ENCODE assay signal across 19 cellular contexts in genomic region chr18:3827236-3827635, GRCh38.
"Had no signal": no experiment of that assay in that cellular context is flagged by ENCODE, and none has a peak within 500 bp of the region (broad histone marks: within the 10 kb centered on the region; RNA-seq: fewer than 3 reads in every experiment).

No MANE protein-coding gene starts in this region.

- H3K9me3 ChIP-seq: body of pancreas, colonic mucosa, esophagus muscularis mucosa, right lobe of liver, stomach had no signal

- H3K4me1 ChIP-seq: body of pancreas, colonic mucosa, esophagus muscularis mucosa, right lobe of liver, stomach had no signal

- H3K27me3 ChIP-seq: body of pancreas, colonic mucosa, esophagus muscularis mucosa, right lobe of liver, stomach had no signal

- H3K27ac ChIP-seq: body of pancreas, colonic mucosa, esophagus muscularis mucosa, right lobe of liver, stomach had no signal

- DNase-seq: activated CD4-positive, alpha-beta T cell treated with anti-CD3 and anti-CD28 coated beads, Interleukin-2, amount 10 ng/mL, durations not matched to agents 24 days and 14 days; activated CD4-positive, CD25-positive, alpha-beta regulatory T cell; activated CD8-positive, alpha-beta memory T cell treated with anti-CD3 and anti-CD28 coated beads, Interleukin-2, amount 50 U/mL, for 4 hours; activated CD8-positive, alpha-beta T cell treated with anti-CD3 and anti-CD28 coated beads, Interleukin-2, amount 10 ng/mL, durations not matched to agents 7 days and 5 days; activated gamma-delta T cell; activated T-cell treated with anti-CD3 and anti-CD28 coated beads, Interleukin-2, amount 50 U/mL, for 72 hours; amniotic stem cell; body of pancreas; central memory CD4-positive, alpha-beta T cell; colonic mucosa; glutamatergic neuron; kidney glomerular epithelial cell; left ventricle myocardium superior; mesendoderm; right lobe of liver; stomach had no signal

- H3K36me3 ChIP-seq: colonic mucosa, esophagus muscularis mucosa, right lobe of liver, stomach had no signal

- FAIRE-seq: TTC549 had no signal

- H3K4me3 ChIP-seq: body of pancreas, colonic mucosa, esophagus muscularis mucosa, right lobe of liver, stomach had no signal

- ATAC-seq: activated CD8-positive, alpha-beta T cell treated with anti-CD3 and anti-CD28 coated beads, Interleukin-2, amount 10 ng/mL, durations not matched to agents 7 days and 5 days; activated naive CD4-positive, alpha-beta T cell treated with anti-CD3 and anti-CD28 coated beads, Interleukin-2, amount 50 U/mL, for 72 hours; activated T-cell treated with anti-CD3 and anti-CD28 coated beads, Interleukin-2, amount 50 U/mL, for 72 hours; body of pancreas; left ventricle myocardium superior; right lobe of liver had no signal
